Comparison of ENCODE assay signal across 1 cellular context in the genomic region with DNA sequence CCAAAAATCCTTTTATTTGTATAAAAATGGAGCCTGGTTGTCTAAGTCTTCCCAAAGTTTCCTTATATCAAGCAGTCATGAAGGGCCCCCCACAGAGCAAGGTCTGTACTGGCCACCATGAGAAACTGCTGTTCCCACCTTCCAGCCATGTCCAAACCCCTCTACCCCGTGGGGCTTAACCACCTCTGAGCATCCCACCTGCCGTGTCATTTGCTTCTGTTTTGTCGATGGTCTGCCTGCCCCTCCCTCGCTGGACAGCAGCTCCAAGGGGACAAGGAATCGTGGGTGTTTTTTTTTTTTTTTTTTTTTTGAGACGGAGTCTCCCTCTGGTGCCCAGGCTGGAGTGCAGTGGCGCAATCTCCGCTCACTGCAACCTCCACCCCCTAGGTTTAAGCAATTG.
TF ChIP-seq lines count a peak whose summit lies in the region.

No MANE protein-coding gene starts in this region.

TF ChIP-seq in SK-N-SH, 30 proteins besides CTCF, POLR2A, EP300 and RAD21 (continued from another document):
- TF ChIP-seq, protein P1, sequence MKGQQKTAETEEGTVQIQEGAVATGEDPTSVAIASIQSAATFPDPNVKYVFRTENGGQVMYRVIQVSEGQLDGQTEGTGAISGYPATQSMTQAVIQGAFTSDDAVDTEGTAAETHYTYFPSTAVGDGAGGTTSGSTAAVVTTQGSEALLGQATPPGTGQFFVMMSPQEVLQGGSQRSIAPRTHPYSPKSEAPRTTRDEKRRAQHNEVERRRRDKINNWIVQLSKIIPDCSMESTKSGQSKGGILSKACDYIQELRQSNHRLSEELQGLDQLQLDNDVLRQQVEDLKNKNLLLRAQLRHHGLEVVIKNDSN (IDR thresholded peaks at IDR 0.05; ENCODE audit: borderline replicate concordance, low read depth): no peak
